ENCODE assay signal across 20 cellular contexts in genomic region chr9:8978334-8978733, GRCh38.
"Had no signal": no experiment of that assay in that cellular context is flagged by ENCODE, and none has a peak within 500 bp of the region (broad histone marks: within the 10 kb centered on the region; RNA-seq: fewer than 3 reads in every experiment).

No MANE protein-coding gene starts in this region.

- DNase-seq: colonic mucosa; dermis blood vessel endothelial cell; gastrocnemius medialis; immature natural killer cell; left lung; lower lobe of right lung; psoas muscle; retina; stimulated activated CD4-positive, alpha-beta T cell treated with anti-CD3 and anti-CD28 coated beads, Interleukin-2, amount 100 ng/mL, for 24 hours; stimulated activated CD4-positive, alpha-beta T cell treated with anti-CD3 and anti-CD28 coated beads, Interleukin-4, amount 100 ng/mL, for 4 hours; stimulated activated naive B cell treated with anti-CD40 and anti-IgM and Interleukin-4, amounts not matched to agents 10 μg/mL and 1 μg/mL and 100 μg/mL, for 72 hours; stimulated activated naive CD8-positive, alpha-beta T cell treated with anti-CD3 and anti-CD28 coated beads, Interleukin-15, amount 100 ng/mL, for 72 hours; testis; transverse colon had no signal

- H3K4me3 ChIP-seq: colonic mucosa, esophagus muscularis mucosa, gastrocnemius medialis, left lung, lower lobe of right lung, psoas muscle, skin epidermis, testis, transverse colon had no signal

- ATAC-seq: gastrocnemius medialis; left lung; lower lobe of right lung; natural killer cell treated with Interleukin-12 subunit alpha and Interleukin-12 subunit beta and Interleukin-15 and Interleukin-18, amount 100 ng/mL, for 72 hours; psoas muscle; sciatic nerve; stimulated activated naive B cell treated with anti-CD40 and anti-IgM and Interleukin-4, amounts not matched to agents 10 μg/mL and 1 μg/mL and 100 μg/mL, for 72 hours; stimulated activated naive CD8-positive, alpha-beta T cell treated with anti-CD3 and anti-CD28 coated beads, Interleukin-15, amount 100 ng/mL, for 72 hours had no signal

- H3K36me3 ChIP-seq: colonic mucosa, esophagus muscularis mucosa, gastrocnemius medialis, left lung, lower lobe of right lung, transverse colon had no signal

- H3K9me3 Mint-ChIP-seq: memory B cell; stimulated activated naive B cell treated with anti-CD40 and anti-IgM and Interleukin-4, amounts not matched to agents 10 μg/mL and 1 μg/mL and 100 μg/mL, for 72 hours had no signal

- H3K27me3 Mint-ChIP-seq: memory B cell; natural killer cell treated with Interleukin-12 subunit alpha and Interleukin-12 subunit beta and Interleukin-15 and Interleukin-18, amount 100 ng/mL, for 72 hours; stimulated activated naive B cell treated with anti-CD40 and anti-IgM and Interleukin-4, amounts not matched to agents 10 μg/mL and 1 μg/mL and 100 μg/mL, for 72 hours; stimulated activated naive CD8-positive, alpha-beta T cell treated with anti-CD3 and anti-CD28 coated beads, Interleukin-15, amount 100 ng/mL, for 72 hours had no signal

- H3K27ac ChIP-seq: colonic mucosa, esophagus muscularis mucosa, gastrocnemius medialis, left lung, lower lobe of right lung, psoas muscle, skin epidermis, testis, transverse colon had no signal

- H3K27ac Mint-ChIP-seq: immature natural killer cell; memory B cell; mesothelial cell of epicardium; natural killer cell treated with Interleukin-12 subunit alpha and Interleukin-12 subunit beta and Interleukin-15 and Interleukin-18, amount 100 ng/mL, for 72 hours; stimulated activated naive B cell treated with anti-CD40 and anti-IgM and Interleukin-4, amounts not matched to agents 10 μg/mL and 1 μg/mL and 100 μg/mL, for 72 hours; stimulated activated naive CD8-positive, alpha-beta T cell treated with anti-CD3 and anti-CD28 coated beads, Interleukin-15, amount 100 ng/mL, for 72 hours had no signal

- H3K9me3 ChIP-seq: colonic mucosa, esophagus muscularis mucosa, gastrocnemius medialis, left lung, lower lobe of right lung, psoas muscle, testis, transverse colon had no signal

- H3K4me3 Mint-ChIP-seq: immature natural killer cell; memory B cell; mesothelial cell of epicardium; natural killer cell treated with Interleukin-12 subunit alpha and Interleukin-12 subunit beta and Interleukin-15 and Interleukin-18, amount 100 ng/mL, for 72 hours; stimulated activated naive B cell treated with anti-CD40 and anti-IgM and Interleukin-4, amounts not matched to agents 10 μg/mL and 1 μg/mL and 100 μg/mL, for 72 hours; stimulated activated naive CD8-positive, alpha-beta T cell treated with anti-CD3 and anti-CD28 coated beads, Interleukin-15, amount 100 ng/mL, for 72 hours had no signal

- H3K27me3 ChIP-seq: colonic mucosa, esophagus muscularis mucosa, gastrocnemius medialis, left lung, testis, transverse colon had no signal

- H3K4me1 Mint-ChIP-seq: immature natural killer cell; memory B cell; stimulated activated naive B cell treated with anti-CD40 and anti-IgM and Interleukin-4, amounts not matched to agents 10 μg/mL and 1 μg/mL and 100 μg/mL, for 72 hours; stimulated activated naive CD8-positive, alpha-beta T cell treated with anti-CD3 and anti-CD28 coated beads, Interleukin-15, amount 100 ng/mL, for 72 hours had no signal

- H3K4me1 ChIP-seq: colonic mucosa, esophagus muscularis mucosa, gastrocnemius medialis, left lung, lower lobe of right lung, psoas muscle, testis, transverse colon had no signal

- H3K36me3 Mint-ChIP-seq: immature natural killer cell; memory B cell; mesothelial cell of epicardium; natural killer cell treated with Interleukin-12 subunit alpha and Interleukin-12 subunit beta and Interleukin-15 and Interleukin-18, amount 100 ng/mL, for 72 hours; stimulated activated naive B cell treated with anti-CD40 and anti-IgM and Interleukin-4, amounts not matched to agents 10 μg/mL and 1 μg/mL and 100 μg/mL, for 72 hours had no signal
